Comparison of ENCODE assay signal across 20 cellular contexts in genomic region chr5:76114192-76114795, GRCh38. TPM values are rescaled to one million over a fixed set of nuclear protein-coding genes. Genes with fewer than 3 reads are reported as not detected.
A peak's percentile ranks its signal among the peaks of the same experiment; 100 is the strongest.
DNase-seq lines count a peak whose midpoint lies in the region; ATAC-seq and TF ChIP-seq lines count a peak whose summit lies in the region.
"Had no signal": no experiment of that assay in that cellular context is flagged by ENCODE, and none has a peak within 500 bp of the region (broad histone marks: within the 10 kb centered on the region; RNA-seq: fewer than 3 reads in every experiment).

No MANE protein-coding gene starts in this region.

- H3K4me1 ChIP-seq in mesodermal cell (ENCODE audit: control insufficient read depth, insufficient read depth, low read length, poor library complexity, severe bottlenecking) = no peaks in the 10 kb centered on the region
- peaks cover 0 to 5% (median 0%) of the 10 kb centered on the region in 4 donors for H3K4me1 ChIP-seq in sigmoid colon
- H3K4me1 ChIP-seq: Caco-2, gastrocnemius medialis, suprapubic skin had no signal

- H3K27me3 ChIP-seq in sigmoid colon = no peaks in the 10 kb centered on the region
- H3K27me3 ChIP-seq: gastrocnemius medialis, suprapubic skin had no signal

- H3K27me3 Mint-ChIP-seq in effector memory CD8-positive, alpha-beta T cell = peaks cover 28 to 48% of the 10 kb centered on the region in 2 donors

- H3K27ac Mint-ChIP-seq in effector memory CD8-positive, alpha-beta T cell = no peak overlapping the region
- H3K27ac Mint-ChIP-seq: activated B cell treated with CpG ODN at 0.5 μM for 24 hours, memory B cell had no signal

- H3K27ac ChIP-seq in coronary artery (no peak overlapping the region), mesodermal cell (ENCODE audit: low read depth, low read length, severe bottlenecking) (peak overlapping the region; percentile 11), sigmoid colon (no peak overlapping the region)
- H3K27ac ChIP-seq: gastrocnemius medialis, suprapubic skin had no signal

- TF ChIP-seq EP300 in sigmoid colon (IDR thresholded peaks at IDR 0.05) = no peak

- no peak for ATAC-seq in GM19351 (IDR thresholded peaks at IDR 0.05; ENCODE audit: unreplicated experiment)
- ATAC-seq in effector memory CD8-positive, alpha-beta T cell (replicated peaks) = no peak
- ATAC-seq: GM12878 had no signal

- no peak for TF ChIP-seq CTCF in coronary artery (IDR thresholded peaks at IDR 0.05)
- TF ChIP-seq CTCF in sigmoid colon (IDR thresholded peaks at IDR 0.05) = no peak

- no peaks in the 10 kb centered on the region for H3K9me3 Mint-ChIP-seq in effector memory CD8-positive, alpha-beta T cell
- H3K9me3 Mint-ChIP-seq: activated B cell treated with CpG ODN at 0.5 μM for 24 hours had no signal

- peak; percentile 11 for DNase-seq in Ammon's horn (ENCODE audit: low spot score)
- peak; percentile 66 for DNase-seq in MV-4-11 (lab: John Stamatoyannopoulos, UW)
- DNase-seq in coronary artery (ENCODE audit: low spot score) = no peak
- DNase-seq in sigmoid colon = no peak
- DNase-seq in effector memory CD8-positive, alpha-beta T cell = no peak
- DNase-seq in DMS53 treated with DMSO at 0.1 percent for 48 hours (lab: John Stamatoyannopoulos, UW; ENCODE audit: unreplicated experiment) = no peak
- DNase-seq: activated B cell treated with CpG ODN at 0.5 μM for 24 hours; activated CD8-positive, alpha-beta memory T cell treated with anti-CD3 and anti-CD28 coated beads for 24 hours; Caco-2; gastrocnemius medialis; NCI-H1092 treated with DMSO at 0.1 percent for 48 hours; nucleus accumbens; stimulated activated CD4-positive, alpha-beta T cell treated with anti-CD3 and anti-CD28 coated beads, Interleukin-2, amount 100 ng/mL, for 48 hours; SW 1271 had no signal

- WGBS in mesodermal cell (ENCODE audit: insufficient coverage in 2 of 2), 2 experiments = no CpG with 5 or more reads among the region's 5 CpGs
- WGBS in sigmoid colon, 2 donors = 7 to 24% methylated on average over 5 of the region's 5 CpGs

- no peak overlapping the region for H3K4me3 Mint-ChIP-seq in effector memory CD8-positive, alpha-beta T cell
- H3K4me3 Mint-ChIP-seq: activated B cell treated with CpG ODN at 0.5 μM for 24 hours, memory B cell had no signal

- H3K9me3 ChIP-seq in mesodermal cell (ENCODE audit: control insufficient read depth, low read length) (no peaks in the 10 kb centered on the region), sigmoid colon (no peaks in the 10 kb centered on the region)
- H3K9me3 ChIP-seq: Caco-2, gastrocnemius medialis had no signal

- peaks cover 0 to 4% of the 10 kb centered on the region in 2 donors for H3K4me1 Mint-ChIP-seq in effector memory CD8-positive, alpha-beta T cell (ENCODE audit: low read depth in 2 of 2)
- H3K4me1 Mint-ChIP-seq: activated B cell treated with CpG ODN at 0.5 μM for 24 hours, memory B cell had no signal

- TF ChIP-seq POLR2A in sigmoid colon (IDR thresholded peaks at IDR 0.05) = no peak

- intact Hi-C loops in sigmoid colon (cut with DNase I) = no loop called here

- H3K36me3 ChIP-seq in mesodermal cell (ENCODE audit: control insufficient read depth, insufficient read depth, low read length) = no peaks in the 10 kb centered on the region
- no peaks in the 10 kb centered on the region for H3K36me3 ChIP-seq in sigmoid colon
- H3K36me3 ChIP-seq: gastrocnemius medialis, suprapubic skin had no signal

- H3K36me3 Mint-ChIP-seq in effector memory CD8-positive, alpha-beta T cell (ENCODE audit: insufficient read depth) = no peaks in the 10 kb centered on the region
- H3K36me3 Mint-ChIP-seq: memory B cell had no signal

- H3K4me3 ChIP-seq in coronary artery = peak overlapping the region; percentile 9
- H3K4me3 ChIP-seq in mesodermal cell (ENCODE audit: extremely low read depth, insufficient read depth, low read length, poor library complexity, severe bottlenecking) = no peak overlapping the region
- H3K4me3 ChIP-seq in sigmoid colon = no peak overlapping the region
- H3K4me3 ChIP-seq: gastrocnemius medialis, GM12878, suprapubic skin had no signal

RNA-seq across cellular contexts. Expression of gene SV2C, which starts 31.1 kb away (rescaled TPM):
- polyA plus RNA-seq in mesodermal cell (2013, experiment 1 of 2) = 0.59 TPM
- polyA plus RNA-seq in mesodermal cell (2013, experiment 2 of 2) = 0.05 TPM
- under 1 TPM; 0.33 to 0.71 (median 0.62) TPM for total RNA-seq in sigmoid colon
- polyA plus RNA-seq in sigmoid colon = under 1 TPM in 1 of 3 donors, not detected in 2; 0.31 TPM
- total RNA-seq: activated B cell treated with CpG ODN at 0.5 μM for 24 hours, Caco-2, gastrocnemius medialis, OCI-LY7 had no signal

Comparison
In these comparisons a context has a peak if more than half of its experiments do, and no peak if none do; other contexts are left out.
1. DNase-seq: peak in Ammon's horn (single experiment) and MV-4-11 (single experiment); none in coronary artery (single experiment), sigmoid colon (single experiment), effector memory CD8-positive, alpha-beta T cell (0 of 3) and DMS53 treated with DMSO at 0.1 percent for 48 hours (single experiment).